In the genomic region with DNA sequence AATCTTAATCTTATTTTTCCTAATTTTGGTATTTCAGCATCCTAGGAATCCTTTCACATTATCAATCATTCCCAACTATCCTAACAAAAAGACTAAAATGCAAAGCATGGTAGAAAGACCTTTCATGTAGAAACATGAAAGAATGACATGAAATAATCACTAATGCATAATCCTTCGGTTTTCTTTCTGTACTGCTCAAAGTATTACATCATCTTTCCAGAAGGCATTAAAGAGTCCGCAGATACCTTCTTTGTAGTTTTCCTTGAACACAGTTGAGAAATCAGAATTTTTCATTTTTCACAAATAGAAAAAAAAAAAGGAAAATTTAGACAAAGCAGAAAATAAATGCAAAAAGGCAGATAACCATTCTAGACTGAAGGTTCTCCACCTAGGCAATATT, we compare ENCODE assay signal across 9 cellular contexts. TPM values are rescaled to one million over a fixed set of nuclear protein-coding genes. Genes with fewer than 3 reads are reported as not detected.
"Had no signal": no experiment of that assay in that cellular context is flagged by ENCODE, and none has a peak within 500 bp of the region (broad histone marks: within the 10 kb centered on the region; RNA-seq: fewer than 3 reads in every experiment).

No MANE protein-coding gene starts in this region.

- FAIRE-seq: H1, H54, HTR-8/SVneo had no signal

- H3K9ac ChIP-seq: KMS-11 had no signal

- H3K4me2 ChIP-seq: GM23338, KMS-11 had no signal

- ATAC-seq: GM23338 had no signal

- H3K4me3 ChIP-seq: GM23338 had no signal

- DNase-seq: H9, HCEC 1CT, KBM-7 had no signal

- H3K27ac ChIP-seq: KMS-11 had no signal

- H2AFZ ChIP-seq: GM23338 had no signal

RNA-seq across cellular contexts. Expression of a gene that starts 53.2 kb away (rescaled TPM):
- total RNA-seq: GM23338, H1, H9, HT-29 had no signal
- polyA plus RNA-seq: GM23338, H1 had no signal
